13 cellular contexts compared by ENCODE assay signal in the genomic region with DNA sequence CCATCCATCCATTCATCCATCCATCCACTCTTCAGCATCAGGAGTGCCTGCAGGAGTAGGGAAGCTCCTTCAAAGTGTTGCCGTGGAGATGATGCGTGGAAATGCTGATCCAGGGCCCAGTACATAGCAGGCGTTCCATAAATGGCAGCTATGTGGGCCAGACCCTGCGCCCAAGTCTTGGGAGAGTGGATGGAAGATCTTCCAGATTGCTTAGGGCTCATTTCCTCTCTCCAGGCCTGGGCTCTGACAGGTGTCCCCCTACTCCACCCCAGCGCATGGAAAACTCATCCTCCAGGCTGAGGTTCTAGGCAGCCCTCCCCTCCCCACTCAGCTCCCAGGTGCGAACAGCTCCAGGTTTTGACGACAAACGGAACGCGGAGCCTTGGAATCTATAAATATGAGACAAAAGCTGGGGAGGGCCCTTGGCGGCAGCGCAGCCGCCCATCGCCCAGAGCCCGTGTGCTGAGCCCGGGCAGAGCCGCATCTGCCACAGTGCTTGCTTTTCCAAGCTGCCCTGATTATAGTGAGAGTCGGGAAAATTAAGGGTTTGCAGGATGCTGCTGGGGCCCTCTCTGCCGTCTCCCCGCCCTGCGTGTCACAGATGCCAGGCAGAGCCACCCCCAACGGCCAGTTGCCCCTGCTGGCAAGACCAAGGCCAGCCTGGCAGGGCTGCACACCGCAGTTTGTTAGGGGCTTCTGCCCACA. TPM values are rescaled to one million over a fixed set of nuclear protein-coding genes. Genes with fewer than 3 reads are reported as not detected.
DNase-seq lines count a peak whose midpoint lies in the region; ATAC-seq and TF ChIP-seq lines count a peak whose summit lies in the region.
"Had no signal": no experiment of that assay in that cellular context is flagged by ENCODE, and none has a peak within 500 bp of the region (broad histone marks: within the 10 kb centered on the region; RNA-seq: fewer than 3 reads in every experiment).

No MANE protein-coding gene starts in this region.

- ATAC-seq in HG02870 (IDR thresholded peaks at IDR 0.05; ENCODE audit: unreplicated experiment): no peak

- intact Hi-C loops in ovary (cut with DNase I): no loop called here

- peak overlapping the region; percentile 39 for H3K27ac ChIP-seq in cingulate gyrus (ENCODE audit: low read depth, low read length)
- no peak overlapping the region for H3K27ac ChIP-seq in ovary

- H3K36me3 ChIP-seq in ovary: no peaks in the 10 kb centered on the region

- TF ChIP-seq POLR2A in ovary (IDR thresholded peaks at IDR 0.05): no peak

- TF ChIP-seq EP300 in ovary (IDR thresholded peaks at IDR 0.05): no peak

- no peak for TF ChIP-seq CTCF in HFF-Myc (IDR thresholded peaks at IDR 0.05; ENCODE audit: low read depth, low read length, missing control alignments)
- no peak for TF ChIP-seq CTCF in ovary (IDR thresholded peaks at IDR 0.05)

- H3K4me3 ChIP-seq in HFF-Myc (replicated peaks; ENCODE audit: low read depth, low read length): peak overlapping the region; percentile 54
- no peak overlapping the region for H3K4me3 ChIP-seq in ovary

- H3K4me1 ChIP-seq in ovary (ENCODE audit: insufficient read depth): peaks cover 5% of the 10 kb centered on the region

- WGBS in ovary, 3 donors: 91 to 92% (median 91%) methylated on average over 23 of the region's 23 CpGs

- H3K9me3 ChIP-seq in ovary: no peaks in the 10 kb centered on the region

- DNase-seq in activated CD4-positive, CD25-positive, alpha-beta regulatory T cell treated with anti-CD3 and anti-CD28 coated beads, Interleukin-2, amount 50 U/mL, for 72 hours: peak; percentile 17
- DNase-seq in activated CD4-positive, CD25-positive, alpha-beta regulatory T cell (lab: John Stamatoyannopoulos, UW): no peak
- no peak for DNase-seq in HFF-Myc (ENCODE audit: extremely low read depth, low read depth)
- DNase-seq in ovary: peak in 3 of 5 donors; percentile 5 to 15 (median 6)
- DNase-seq in iPS-NIHi11 (ENCODE audit: low spot score): no peak
- no peak for DNase-seq in medulla oblongata (ENCODE audit: extremely low spot score)
- DNase-seq: activated gamma-delta T cell, dermis blood vessel endothelial cell, GOT3, NCI-H2029 treated with DMSO at 0.1 percent for 48 hours had no signal

- no peaks in the 10 kb centered on the region for H3K27me3 ChIP-seq in ovary

RNA-seq across cellular contexts. Expression of gene BEGAIN, which starts 1.6 kb away (rescaled TPM):
- 10 to 100 TPM in 1 of 7 donors, 1 to 10 TPM in 6; 1.8 to 11.0 (median 5.2) TPM for total RNA-seq in ovary
- 1 to 10 TPM in 1 of 2 donors, under 1 TPM in 1; 0.35 to 1.9 TPM for polyA plus RNA-seq in ovary
- total RNA-seq: glomerular endothelial cell had no signal

Comparison
In these comparisons a context has a peak if more than half of its experiments do, and no peak if none do; other contexts are left out.
1. DNase-seq: peak in activated CD4-positive, CD25-positive, alpha-beta regulatory T cell treated with anti-CD3 and anti-CD28 coated beads, Interleukin-2, amount 50 U/mL, for 72 hours (single experiment) and ovary (3 of 5); none in activated CD4-positive, CD25-positive, alpha-beta regulatory T cell (0 of 4), HFF-Myc (single experiment), iPS-NIHi11 (single experiment) and medulla oblongata (single experiment).